9 cellular contexts compared by ENCODE assay signal in the genomic region with DNA sequence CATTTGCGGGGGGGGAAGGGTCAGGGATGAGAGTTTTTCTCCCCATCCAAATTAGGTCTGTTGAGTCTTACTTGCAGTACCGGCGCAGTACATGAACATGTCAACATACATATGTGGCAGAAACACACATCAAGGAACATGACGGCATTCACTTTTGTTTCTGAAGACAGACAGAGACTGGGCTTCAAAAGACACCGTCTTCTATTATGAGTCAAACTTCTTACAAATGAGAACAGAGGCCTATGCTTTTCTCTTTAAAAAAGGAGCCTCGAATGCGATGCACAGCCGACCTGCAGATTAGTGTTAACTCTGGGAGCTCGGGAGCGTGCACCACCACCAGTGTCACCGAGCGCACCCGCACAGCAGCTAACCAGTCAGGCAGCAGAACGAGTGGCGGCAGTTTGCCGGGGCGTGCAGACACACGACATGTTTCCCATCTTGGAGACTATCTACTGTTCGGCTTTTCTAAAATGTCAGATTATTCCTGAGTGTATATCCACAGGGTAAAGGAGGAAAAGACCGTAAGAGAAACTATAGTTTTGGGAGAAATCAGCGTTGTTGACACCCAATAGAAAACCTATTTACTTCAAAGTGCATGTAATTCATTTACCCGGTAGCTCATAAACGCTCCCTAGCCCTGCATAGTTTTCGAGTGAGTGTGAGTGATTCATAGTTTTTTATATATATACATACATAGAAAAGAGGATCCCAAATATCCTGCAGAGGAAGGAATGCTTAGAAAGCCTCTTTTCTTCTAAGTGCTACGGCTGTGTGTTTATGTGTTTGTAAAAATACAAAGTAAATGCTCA. TPM values are rescaled to one million over a fixed set of nuclear protein-coding genes. Genes with fewer than 3 reads are reported as not detected.
DNase-seq lines count a peak whose midpoint lies in the region; ATAC-seq and TF ChIP-seq lines count a peak whose summit lies in the region.
"Had no signal": no experiment of that assay in that cellular context is flagged by ENCODE, and none has a peak within 500 bp of the region (broad histone marks: within the 10 kb centered on the region; RNA-seq: fewer than 3 reads in every experiment).

No MANE protein-coding gene starts in this region.

- H3K4me1 ChIP-seq in HUES48 (ENCODE audit: control insufficient read depth, insufficient read depth, low read length) (no peaks in the 10 kb centered on the region), BE2C (no peaks in the 10 kb centered on the region)

- peak; percentile 79 for ATAC-seq in CD4-positive, alpha-beta T cell (ENCODE audit: poor library complexity)

- no peak overlapping the region for H3K9ac ChIP-seq in HUES48 (ENCODE audit: low read depth, low read length)

- CTCF ChIA-PET in CD4-positive, alpha-beta T cell (lab: Charles Lee) = no interaction called here

- in situ Hi-C loops in brain microvascular endothelial cell (cut with HindIII; ENCODE audit: low pct_ligation_motif_present, low sequenced_read_pairs) = no loop called here
- in situ Hi-C loops in GM13977 (cut with MboI; ENCODE audit: low pct_unique_long_range_greater_than_20kb, low sequenced_read_pairs, unreplicated experiment) = loop anchor here (25.0 kb wide), 1 partner anchor 297 kb away; no protein-coding TSS in a partner anchor

- H3K4me3 ChIP-seq in HUES48 (ENCODE audit: low read depth, low read length) (no peak overlapping the region), brain microvascular endothelial cell (ENCODE audit: low read depth, low read length) (no peak overlapping the region), lower leg skin (ENCODE audit: low read depth, poor library complexity, severe bottlenecking) (no peak overlapping the region), BE2C (ENCODE audit: low read depth, low read length) (no peak overlapping the region)

- no peak overlapping the region for H3K27ac ChIP-seq in CD4-positive, alpha-beta T cell (ENCODE audit: low read depth, low read length)
- peak overlapping the region; percentile 17 for H3K27ac ChIP-seq in HUES48 (ENCODE audit: low read depth, low read length)
- no peak overlapping the region for H3K27ac ChIP-seq in brain microvascular endothelial cell

- H3K27ac Mint-ChIP-seq in CD4-positive, alpha-beta T cell = peak overlapping the region; percentile 58
- H3K27ac Mint-ChIP-seq: activated naive CD8-positive, alpha-beta T cell treated with anti-CD3 and anti-CD28 coated beads, Interleukin-2, amount 10 ng/mL, durations not matched to agents 7 days and 5 days had no signal

- H3K27me3 ChIP-seq in CD4-positive, alpha-beta T cell (ENCODE audit: control insufficient read depth, insufficient read depth, low read length) = no peaks in the 10 kb centered on the region
- H3K27me3 ChIP-seq in HUES48 (ENCODE audit: control insufficient read depth, insufficient read depth, low read length) (no peaks in the 10 kb centered on the region), brain microvascular endothelial cell (replicated peaks) (no peaks in the 10 kb centered on the region), BE2C (no peaks in the 10 kb centered on the region)

- H3K27me3 Mint-ChIP-seq in CD4-positive, alpha-beta T cell = no peaks in the 10 kb centered on the region
- H3K27me3 Mint-ChIP-seq: activated naive CD8-positive, alpha-beta T cell treated with anti-CD3 and anti-CD28 coated beads, Interleukin-2, amount 10 ng/mL, durations not matched to agents 7 days and 5 days had no signal

- TF ChIP-seq POLR2A in lower leg skin (IDR thresholded peaks at IDR 0.05) = no peak

- H3K9me3 ChIP-seq in CD4-positive, alpha-beta T cell (ENCODE audit: control insufficient read depth, low read length) = no peaks in the 10 kb centered on the region
- no peaks in the 10 kb centered on the region for H3K9me3 ChIP-seq in HUES48 (ENCODE audit: control insufficient read depth, insufficient read depth, low read length)
- H3K9me3 ChIP-seq in BE2C = no peaks in the 10 kb centered on the region

- intact Hi-C loops in CD4-positive, alpha-beta T cell (cut with DNase I, micrococcal nuclease) = no loop called here
- intact Hi-C loops in lower leg skin (cut with DNase I; ENCODE audit: low total_unique reads) = no loop called here

- peak in 2 of 10 experiments; percentile 8 to 19 for DNase-seq in CD4-positive, alpha-beta T cell
- DNase-seq in brain microvascular endothelial cell (peak; percentile 56), kidney tubule cell (ENCODE audit: low spot score) (peak; percentile 80), lower leg skin (ENCODE audit: low spot score in 2 of 2) (no peak), GM13977 (ENCODE audit: low spot score) (no peak), BE2C (no peak), COR-L47 (lab: John Stamatoyannopoulos, UW) (no peak)
- DNase-seq: activated naive CD8-positive, alpha-beta T cell treated with anti-CD3 and anti-CD28 coated beads, Interleukin-2, amount 10 ng/mL, durations not matched to agents 7 days and 5 days had no signal

- H3K36me3 ChIP-seq in HUES48 (ENCODE audit: control insufficient read depth, insufficient read depth, low read length) (peaks cover 39% of the 10 kb centered on the region), brain microvascular endothelial cell (replicated peaks) (peaks cover 13% of the 10 kb centered on the region), BE2C (peaks cover 16% of the 10 kb centered on the region)

- no peak for TF ChIP-seq CTCF in CD4-positive, alpha-beta T cell (IDR thresholded peaks at IDR 0.05)
- TF ChIP-seq CTCF in brain microvascular endothelial cell (IDR thresholded peaks at IDR 0.05; ENCODE audit: low read depth, low read length, missing control alignments) = no peak
- no peak for TF ChIP-seq CTCF in lower leg skin (IDR thresholded peaks at IDR 0.05)
- TF ChIP-seq CTCF in GM13977 (IDR thresholded peaks at IDR 0.05; ENCODE audit: extremely low read depth, insufficient read depth, missing control alignments) = no peak
- no peak for TF ChIP-seq CTCF in BE2C (IDR thresholded peaks at IDR 0.05; ENCODE audit: low read depth, low read length)

- peaks cover 48% of the 10 kb centered on the region for H3K36me3 Mint-ChIP-seq in CD4-positive, alpha-beta T cell (ENCODE audit: low read depth)

- H3K9me3 Mint-ChIP-seq in CD4-positive, alpha-beta T cell = no peaks in the 10 kb centered on the region
- H3K9me3 Mint-ChIP-seq: activated naive CD8-positive, alpha-beta T cell treated with anti-CD3 and anti-CD28 coated beads, Interleukin-2, amount 10 ng/mL, durations not matched to agents 7 days and 5 days had no signal

- peaks cover 10% of the 10 kb centered on the region for H3K4me1 Mint-ChIP-seq in CD4-positive, alpha-beta T cell (ENCODE audit: low read depth)
- H3K4me1 Mint-ChIP-seq: activated naive CD8-positive, alpha-beta T cell treated with anti-CD3 and anti-CD28 coated beads, Interleukin-2, amount 10 ng/mL, durations not matched to agents 7 days and 5 days had no signal

- peak overlapping the region; percentile 48 for H3K4me3 Mint-ChIP-seq in CD4-positive, alpha-beta T cell
- H3K4me3 Mint-ChIP-seq: activated naive CD8-positive, alpha-beta T cell treated with anti-CD3 and anti-CD28 coated beads, Interleukin-2, amount 10 ng/mL, durations not matched to agents 7 days and 5 days had no signal

- WGBS in lower leg skin, 2 donors = 89 to 92% methylated on average over 25 of the region's 25 CpGs

- POLR2A ChIA-PET in CD4-positive, alpha-beta T cell (lab: Charles Lee) = no interaction called here

RNA-seq across cellular contexts. Expression of a gene that starts 33.0 kb away (rescaled TPM):
- total RNA-seq in CD4-positive, alpha-beta T cell = 1 to 10 TPM; 6.8 to 7.4 TPM
- 10 to 100 TPM; 20.3 to 36.5 (median 31.1) TPM for total RNA-seq in lower leg skin
- polyA plus RNA-seq in BE2C (2012; ENCODE audit: insufficient read depth, insufficient read length, low read depth) = 38.7 TPM

RNA-seq across cellular contexts. Expression of a gene that starts 33.2 kb away (rescaled TPM):
- 1 to 10 TPM; 2.3 to 2.4 TPM for total RNA-seq in CD4-positive, alpha-beta T cell
- 1 to 10 TPM; 4.0 to 8.4 (median 6.1) TPM for total RNA-seq in lower leg skin
- polyA plus RNA-seq in BE2C (2012; ENCODE audit: insufficient read depth, insufficient read length, low read depth) = 24.0 TPM

RNA-seq across cellular contexts. Expression of a gene that starts 55.0 kb away (rescaled TPM):
- total RNA-seq in CD4-positive, alpha-beta T cell = 1 to 10 TPM; 5.8 TPM
- total RNA-seq in lower leg skin = 1 to 10 TPM; 3.1 to 9.1 (median 4.4) TPM
- 33.0 TPM for polyA plus RNA-seq in BE2C (2012; ENCODE audit: insufficient read depth, insufficient read length, low read depth)

RNA-seq across cellular contexts. Expression of a gene that starts 55.4 kb away (rescaled TPM):
- total RNA-seq in CD4-positive, alpha-beta T cell = 100 to 1,000 TPM; 127 to 130 TPM
- total RNA-seq in lower leg skin = 10 to 100 TPM; 24.7 to 26.4 (median 25.5) TPM
- polyA plus RNA-seq in BE2C (2012; ENCODE audit: insufficient read depth, insufficient read length, low read depth) = 75.6 TPM

Comparison
In these comparisons a context has a peak if more than half of its experiments do, and no peak if none do; other contexts are left out.
1. DNase-seq: peak in brain microvascular endothelial cell (single experiment) and kidney tubule cell (single experiment); none in lower leg skin (0 of 2), GM13977 (single experiment), BE2C (single experiment) and COR-L47 (single experiment).